ENCODE assay signal across 8 cellular contexts in the genomic region with DNA sequence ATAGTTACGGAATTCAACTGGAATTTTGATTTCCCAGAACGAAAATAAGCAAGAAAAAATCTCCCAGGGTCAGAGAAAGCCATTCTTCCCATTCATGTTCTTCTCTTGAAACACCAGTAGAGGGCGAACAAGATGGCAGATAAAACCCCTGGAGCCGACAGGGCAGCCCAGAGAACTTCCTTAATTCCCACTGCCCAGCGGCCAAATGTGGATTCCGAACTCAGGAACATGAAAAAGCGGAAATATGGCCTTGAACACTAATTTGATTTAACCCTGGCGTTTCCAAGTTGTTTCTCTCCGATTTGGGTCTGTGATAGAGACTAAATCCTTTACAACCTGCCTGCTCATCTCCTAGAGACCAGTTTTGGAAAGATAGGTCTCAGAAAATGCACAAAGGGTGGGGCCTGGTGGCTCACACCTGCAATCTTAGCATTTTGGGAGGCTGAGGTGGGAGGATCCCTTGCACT.
DNase-seq lines count a peak whose midpoint lies in the region; ATAC-seq and TF ChIP-seq lines count a peak whose summit lies in the region.

No MANE protein-coding gene starts in this region.

- peak; percentile 66 for ATAC-seq in GM19467 (IDR thresholded peaks at IDR 0.05; ENCODE audit: unreplicated experiment)
- peak; percentile 62 to 75 for ATAC-seq in gastrocnemius medialis
- no peak for ATAC-seq in GM21360 (IDR thresholded peaks at IDR 0.05; ENCODE audit: unreplicated experiment)

- no TSS peak for BruUV-seq in Caco-2 (replicated peaks; lab: Mats Ljungman, UMichigan)

- H3K36me3 Mint-ChIP-seq in Caco-2 (ENCODE audit: insufficient read depth, unreplicated experiment) (no peaks in the 10 kb centered on the region), brain (no peaks in the 10 kb centered on the region)

- no peak overlapping the region for H3K4me3 ChIP-seq in Caco-2 (ENCODE audit: low read depth, low read length)
- H3K4me3 ChIP-seq in MG63, result no peak overlapping the region
- no peak overlapping the region for H3K4me3 ChIP-seq in hepatocyte
- no peak overlapping the region for H3K4me3 ChIP-seq in gastrocnemius medialis

- in situ Hi-C loops in gastrocnemius medialis (cut with MboI; ENCODE audit: low sequenced_read_pairs in 4 of 4), result loop anchor here (25.0 kb wide), 2 partner anchors 155 to 205 kb away; no protein-coding TSS in a partner anchor

- H3K27me3 Mint-ChIP-seq in Caco-2 (ENCODE audit: insufficient read depth, unreplicated experiment) (no peaks in the 10 kb centered on the region), brain (peaks cover 7% of the 10 kb centered on the region)

- CTCF ChIA-PET in Caco-2 (lab: Charles Lee), result no interaction called here

- no peak overlapping the region for H2AFZ ChIP-seq in hepatocyte

- H3K9me3 ChIP-seq in Caco-2 (0 out of 2 replicates have a peak, but pooled peaks cover 7% of the 10 kb centered on the region), MG63 (0 out of 2 replicates have a peak, but pooled peaks cover 3% of the 10 kb centered on the region), hepatocyte (ENCODE audit: low read depth) (no peaks in the 10 kb centered on the region), gastrocnemius medialis (no peaks in the 10 kb centered on the region)

- H4K20me1 ChIP-seq in hepatocyte (ENCODE audit: insufficient read depth, poor library complexity, severe bottlenecking), result no peaks in the 10 kb centered on the region

- no peak overlapping the region for H3K27ac ChIP-seq in hepatocyte
- H3K27ac ChIP-seq in gastrocnemius medialis, result no peak overlapping the region

- DNase-seq in Caco-2 (peak; percentile 81 to 83), MG63 (peak; percentile 68), RPMI8226 (peak; percentile 40), hepatocyte (ENCODE audit: low spot score) (peak; percentile 81), gastrocnemius medialis (peak; percentile 27 to 38)

- intact Hi-C loops in Caco-2 (cut with micrococcal nuclease; ENCODE audit: unreplicated experiment) (loop anchor here (1.0 to 5.0 kb wide), 5 partner anchors 70 to 190 kb away; no protein-coding TSS in a partner anchor), gastrocnemius medialis (cut with DNase I; ENCODE audit: low total_unique reads) (loop anchor here (5.0 kb wide), 1 partner anchor 155 kb away; no protein-coding TSS in a partner anchor)

- H3K4me1 Mint-ChIP-seq in Caco-2 (ENCODE audit: low read depth, unreplicated experiment), result no peaks in the 10 kb centered on the region
- H3K4me1 Mint-ChIP-seq in brain, result peaks cover 7% of the 10 kb centered on the region

- TF ChIP-seq POLR2A in gastrocnemius medialis (IDR thresholded peaks at IDR 0.05), result no peak

- no peaks in the 10 kb centered on the region for H3K9me2 ChIP-seq in hepatocyte (replicated peaks; ENCODE audit: insufficient read depth)

- TF ChIP-seq CTCF in Caco-2 (IDR thresholded peaks at IDR 0.05; ENCODE audit: insufficient read depth in 1 of 2, low read depth in 1 of 2, low read length in 1 of 2, severe bottlenecking in 1 of 2, unreplicated experiment in 1 of 2), result peak; percentile 94 to 95
- TF ChIP-seq CTCF in brain (conservative IDR thresholded peaks at IDR 0.05), result peak; percentile 66 to 82
- TF ChIP-seq CTCF in hepatocyte (IDR thresholded peaks at IDR 0.05; ENCODE audit: poor library complexity), result peak; percentile 81
- peak; percentile 52 to 76 (median 65) for TF ChIP-seq CTCF in gastrocnemius medialis (IDR thresholded peaks at IDR 0.05 in 4 of 5, conservative IDR thresholded peaks at IDR 0.05 in 1 of 5)

- H3K27me3 ChIP-seq in Caco-2 (replicated peaks; ENCODE audit: control insufficient read depth, insufficient read depth, low read length), result no peaks in the 10 kb centered on the region
- no peaks in the 10 kb centered on the region for H3K27me3 ChIP-seq in MG63
- no peaks in the 10 kb centered on the region for H3K27me3 ChIP-seq in hepatocyte
- H3K27me3 ChIP-seq in gastrocnemius medialis, result no peaks in the 10 kb centered on the region

- H3K36me3 ChIP-seq in Caco-2 (ENCODE audit: control insufficient read depth, insufficient read depth, low read length) (no peaks in the 10 kb centered on the region), MG63 (no peaks in the 10 kb centered on the region), hepatocyte (replicated peaks; ENCODE audit: insufficient read depth, low read depth) (no peaks in the 10 kb centered on the region), gastrocnemius medialis (no peaks in the 10 kb centered on the region)

- H3K4me1 ChIP-seq in Caco-2 (no peaks in the 10 kb centered on the region), hepatocyte (ENCODE audit: insufficient read depth) (no peaks in the 10 kb centered on the region), gastrocnemius medialis (no peaks in the 10 kb centered on the region)

- 6% methylated on average over 9 of the region's 9 CpGs for WGBS in hepatocyte (ENCODE audit: low lambda C conversion rate, missing lambda C conversion rate)

- H3K4me3 Mint-ChIP-seq in Caco-2 (ENCODE audit: unreplicated experiment), result peak overlapping the region; percentile 41
- peak overlapping the region in 3 of 5 experiments; percentile 25 to 51 (median 50) for H3K4me3 Mint-ChIP-seq in brain

- POLR2A ChIA-PET in Caco-2 (lab: Charles Lee), result no interaction called here

- H3K4me2 ChIP-seq in hepatocyte, result peak overlapping the region; percentile 58

- H3K79me2 ChIP-seq in hepatocyte, result no peaks in the 10 kb centered on the region

- H3K27ac Mint-ChIP-seq in Caco-2 (ENCODE audit: unreplicated experiment) (no peak overlapping the region), brain (no peak overlapping the region)

- H3K9me3 Mint-ChIP-seq in Caco-2 (ENCODE audit: unreplicated experiment), result no peaks in the 10 kb centered on the region
- peaks cover 0 to 2% (median 0%) of the 10 kb centered on the region in 5 experiments for H3K9me3 Mint-ChIP-seq in brain
